ENCODE assay signal across 1 cellular context in the genomic region with DNA sequence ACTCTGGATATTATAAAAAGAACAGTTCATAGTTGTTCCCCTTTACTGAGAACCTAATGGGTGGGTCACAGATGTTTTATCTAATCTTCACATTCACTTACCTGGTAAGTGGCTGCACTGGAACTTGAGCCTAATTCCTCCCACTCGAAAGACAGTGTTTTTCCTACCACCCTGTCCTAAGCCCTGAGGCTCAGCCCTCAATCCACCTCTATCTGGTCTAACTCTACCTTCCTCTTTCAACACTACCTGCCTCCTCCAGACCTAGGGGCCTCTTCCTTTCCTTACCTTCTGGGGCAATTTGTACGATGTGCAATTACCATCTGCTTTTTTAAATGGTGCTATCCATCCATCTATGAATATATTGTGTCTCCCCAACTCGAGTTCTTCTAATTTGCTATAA.
TF ChIP-seq lines count a peak whose summit lies in the region.

No MANE protein-coding gene starts in this region.

TF ChIP-seq in HCT116, 20 proteins besides CTCF, POLR2A, EP300 and RAD21 (continued from another document):
- no peak for TF ChIP-seq EGR1 (IDR thresholded peaks at IDR 0.05; ENCODE audit: low read depth)
- TF ChIP-seq POLR2AphosphoS5 (IDR thresholded peaks at IDR 0.05; ENCODE audit: low read depth, low read length) = no peak
- TF ChIP-seq REST (IDR thresholded peaks at IDR 0.05; ENCODE audit: low read depth) = no peak
- TF ChIP-seq SP1 (IDR thresholded peaks at IDR 0.05; ENCODE audit: low read depth) = no peak
- no peak for TF ChIP-seq JUND (IDR thresholded peaks at IDR 0.05)
- no peak for TF ChIP-seq YY1 (IDR thresholded peaks at IDR 0.05; ENCODE audit: extremely low read depth, insufficient replicate concordance, low read depth, low read length)
- TF ChIP-seq, protein P1, sequence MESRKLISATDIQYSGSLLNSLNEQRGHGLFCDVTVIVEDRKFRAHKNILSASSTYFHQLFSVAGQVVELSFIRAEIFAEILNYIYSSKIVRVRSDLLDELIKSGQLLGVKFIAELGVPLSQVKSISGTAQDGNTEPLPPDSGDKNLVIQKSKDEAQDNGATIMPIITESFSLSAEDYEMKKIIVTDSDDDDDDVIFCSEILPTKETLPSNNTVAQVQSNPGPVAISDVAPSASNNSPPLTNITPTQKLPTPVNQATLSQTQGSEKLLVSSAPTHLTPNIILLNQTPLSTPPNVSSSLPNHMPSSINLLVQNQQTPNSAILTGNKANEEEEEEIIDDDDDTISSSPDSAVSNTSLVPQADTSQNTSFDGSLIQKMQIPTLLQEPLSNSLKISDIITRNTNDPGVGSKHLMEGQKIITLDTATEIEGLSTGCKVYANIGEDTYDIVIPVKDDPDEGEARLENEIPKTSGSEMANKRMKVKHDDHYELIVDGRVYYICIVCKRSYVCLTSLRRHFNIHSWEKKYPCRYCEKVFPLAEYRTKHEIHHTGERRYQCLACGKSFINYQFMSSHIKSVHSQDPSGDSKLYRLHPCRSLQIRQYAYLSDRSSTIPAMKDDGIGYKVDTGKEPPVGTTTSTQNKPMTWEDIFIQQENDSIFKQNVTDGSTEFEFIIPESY (IDR thresholded peaks at IDR 0.05; ENCODE audit: extremely low read depth, insufficient replicate concordance, low read length) = no peak
- TF ChIP-seq, protein P2, sequence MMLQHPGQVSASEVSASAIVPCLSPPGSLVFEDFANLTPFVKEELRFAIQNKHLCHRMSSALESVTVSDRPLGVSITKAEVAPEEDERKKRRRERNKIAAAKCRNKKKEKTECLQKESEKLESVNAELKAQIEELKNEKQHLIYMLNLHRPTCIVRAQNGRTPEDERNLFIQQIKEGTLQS (IDR thresholded peaks at IDR 0.05) = no peak
- TF ChIP-seq CBX3 (IDR thresholded peaks at IDR 0.05; ENCODE audit: low read depth) = no peak
- TF ChIP-seq FOSL1 (IDR thresholded peaks at IDR 0.05; ENCODE audit: low read depth) = no peak
- no peak for TF ChIP-seq ZNF274 (IDR thresholded peaks at IDR 0.05; ENCODE audit: low read depth, low read length)
- no peak for TF ChIP-seq EZH2phosphoT487 (IDR thresholded peaks at IDR 0.05; ENCODE audit: borderline replicate concordance)
- TF ChIP-seq ZFX (IDR thresholded peaks at IDR 0.05) = no peak
- no peak for TF ChIP-seq EZH2 (IDR thresholded peaks at IDR 0.05)
- no peak for TF ChIP-seq MAX (IDR thresholded peaks at IDR 0.05)
